ENCODE assay signal across 28 cellular contexts in genomic region chr5:122863721-122864120, GRCh38.
"Had no signal": no experiment of that assay in that cellular context is flagged by ENCODE, and none has a peak within 500 bp of the region (broad histone marks: within the 10 kb centered on the region; RNA-seq: fewer than 3 reads in every experiment).

No MANE protein-coding gene starts in this region.

- H3K4me1 Mint-ChIP-seq: activated CD4-positive, alpha-beta T cell treated with anti-CD3 and anti-CD28 coated beads, Interleukin-2, amount 10 ng/mL, durations not matched to agents 24 days and 14 days; activated naive CD4-positive, alpha-beta T cell treated with anti-CD3 and anti-CD28 coated beads, Interleukin-2, amount 50 U/mL, for 24 hours; activated naive CD8-positive, alpha-beta T cell treated with anti-CD3 and anti-CD28 coated beads, Interleukin-2, amount 10 ng/mL, durations not matched to agents 7 days and 5 days had no signal

- H3K4me1 ChIP-seq: adrenal gland, SJCRH30 had no signal

- H3K9me3 ChIP-seq: adrenal gland, SJCRH30 had no signal

- H3K36me3 Mint-ChIP-seq: activated CD8-positive, alpha-beta memory T cell treated with anti-CD3 and anti-CD28 coated beads, Interleukin-2, amount 10 ng/mL, durations not matched to agents 7 days and 5 days; activated naive CD4-positive, alpha-beta T cell treated with anti-CD3 and anti-CD28 coated beads, Interleukin-2, amount 50 U/mL, for 24 hours; activated naive CD8-positive, alpha-beta T cell treated with anti-CD3 and anti-CD28 coated beads, Interleukin-2, amount 10 ng/mL, durations not matched to agents 7 days and 5 days had no signal

- H3K4me3 ChIP-seq: adrenal gland, SJCRH30, SK-N-MC had no signal

- ATAC-seq: Panc1 had no signal

- H3K27ac Mint-ChIP-seq: activated CD4-positive, alpha-beta T cell treated with anti-CD3 and anti-CD28 coated beads, Interleukin-2, amount 10 ng/mL, durations not matched to agents 24 days and 14 days; activated naive CD4-positive, alpha-beta T cell treated with anti-CD3 and anti-CD28 coated beads, Interleukin-2, amount 50 U/mL, for 24 hours; activated naive CD8-positive, alpha-beta T cell treated with anti-CD3 and anti-CD28 coated beads, Interleukin-2, amount 10 ng/mL, durations not matched to agents 7 days and 5 days; activated T-cell treated with anti-CD3 and anti-CD28 coated beads, Interleukin-2, amount 50 U/mL, for 72 hours; activated T-helper 2 cell treated with anti-CD3 and anti-CD28 coated beads, Interferon-gamma antibody, Interleukin-2, Interleukin-4, amounts not matched to agents 10 μg/mL and 5 μg/mL and 100 μg/mL, durations not matched to agents 14 hours and 24 hours and 36 hours; brain had no signal

- H3K27ac ChIP-seq: adrenal gland, SJCRH30, SK-N-MC, WERI-Rb-1 had no signal

- H3K27me3 Mint-ChIP-seq: activated CD8-positive, alpha-beta memory T cell treated with anti-CD3 and anti-CD28 coated beads, Interleukin-2, amount 10 ng/mL, durations not matched to agents 7 days and 5 days; activated naive CD4-positive, alpha-beta T cell treated with anti-CD3 and anti-CD28 coated beads, Interleukin-2, amount 50 U/mL, for 24 hours; brain had no signal

- H3K36me3 ChIP-seq: adrenal gland, SJCRH30, WERI-Rb-1 had no signal

- H3K9me3 Mint-ChIP-seq: activated CD4-positive, alpha-beta T cell treated with anti-CD3 and anti-CD28 coated beads, Interleukin-2, amount 10 ng/mL, durations not matched to agents 24 days and 14 days; activated naive CD4-positive, alpha-beta T cell treated with anti-CD3 and anti-CD28 coated beads, Interleukin-2, amount 50 U/mL, for 24 hours; activated T-helper 2 cell treated with anti-CD3 and anti-CD28 coated beads, Interferon-gamma antibody, Interleukin-2, Interleukin-4, amounts not matched to agents 10 μg/mL and 5 μg/mL and 100 μg/mL, durations not matched to agents 14 hours and 24 hours and 36 hours had no signal

- DNase-seq: activated CD4-positive, alpha-beta T cell treated with anti-CD3 and anti-CD28 coated beads for 1 hour; activated CD4-positive, alpha-beta T cell treated with anti-CD3 and anti-CD28 coated beads, Interleukin-2, amount 10 ng/mL, durations not matched to agents 24 days and 14 days; activated CD4-positive, alpha-beta T cell treated with anti-CD3 and anti-CD28 coated beads, Interleukin-2, amount 50 U/mL, for 4 hours; activated CD4-positive, CD25-positive, alpha-beta regulatory T cell; activated CD8-positive, alpha-beta memory T cell treated with anti-CD3 and anti-CD28 coated beads for 24 hours; activated CD8-positive, alpha-beta memory T cell treated with anti-CD3 and anti-CD28 coated beads, Interleukin-2, amount 50 U/mL, for 48 hours; activated gamma-delta T cell; activated naive CD8-positive, alpha-beta T cell treated with anti-CD3 and anti-CD28 coated beads, Interleukin-2, amount 10 ng/mL, durations not matched to agents 7 days and 5 days; adrenal gland; central memory CD4-positive, alpha-beta T cell; NCI-H1105; NCI-H1417 treated with DMSO at 0.1 percent for 48 hours; NCI-H1694; NCI-H1930; NCI-H2081 treated with DMSO at 0.1 percent for 48 hours; NCI-H446 treated with DMSO at 0.1 percent for 48 hours; NCI-H524 treated with DMSO at 0.1 percent for 48 hours; SHP77; SJCRH30; T1000; WERI-Rb-1 had no signal

- H3K4me3 Mint-ChIP-seq: activated CD4-positive, alpha-beta T cell treated with anti-CD3 and anti-CD28 coated beads, Interleukin-2, amount 10 ng/mL, durations not matched to agents 24 days and 14 days; activated CD8-positive, alpha-beta memory T cell treated with anti-CD3 and anti-CD28 coated beads, Interleukin-2, amount 10 ng/mL, durations not matched to agents 7 days and 5 days; activated naive CD4-positive, alpha-beta T cell treated with anti-CD3 and anti-CD28 coated beads, Interleukin-2, amount 50 U/mL, for 24 hours; activated naive CD8-positive, alpha-beta T cell treated with anti-CD3 and anti-CD28 coated beads, Interleukin-2, amount 10 ng/mL, durations not matched to agents 7 days and 5 days; brain had no signal

- H3K27me3 ChIP-seq: adrenal gland, SJCRH30 had no signal
